In genomic region chr5:78467744-78468357, GRCh38 we compare ENCODE assay signal across 8 cellular contexts.
DNase-seq lines count a peak whose midpoint lies in the region; ATAC-seq and TF ChIP-seq lines count a peak whose summit lies in the region.

No MANE protein-coding gene starts in this region.

- no peaks in the 10 kb centered on the region for H3K9me3 ChIP-seq in OCI-LY1 (ENCODE audit: low read length)

- no peak overlapping the region for H3K4me3 Mint-ChIP-seq in endothelial cell (ENCODE audit: unreplicated experiment)

- no peak overlapping the region for H3K27ac Mint-ChIP-seq in endothelial cell (ENCODE audit: unreplicated experiment)

- peaks cover 17% of the 10 kb centered on the region; the same call in 1 of the 2 replicates for H3K36me3 ChIP-seq in OCI-LY1 (ENCODE audit: insufficient read depth, low read length)

- ATAC-seq in HG03280 (IDR thresholded peaks at IDR 0.05; ENCODE audit: unreplicated experiment) (no peak), HG02884 (IDR thresholded peaks at IDR 0.05; ENCODE audit: unreplicated experiment) (no peak)

- no peak overlapping the region for H2AFZ ChIP-seq in OCI-LY1 (ENCODE audit: low read length)

- H3K27me3 ChIP-seq in OCI-LY1 (ENCODE audit: insufficient read depth, low read length), result no peaks in the 10 kb centered on the region

- no peak overlapping the region for H3K4me2 ChIP-seq in OCI-LY1 (ENCODE audit: low read length)

- no peaks in the 10 kb centered on the region for H3K9me3 Mint-ChIP-seq in endothelial cell (ENCODE audit: unreplicated experiment)

- no peak overlapping the region for H3K27ac ChIP-seq in OCI-LY1 (ENCODE audit: low read depth, low read length, poor library complexity, severe bottlenecking)

- H3K27me3 Mint-ChIP-seq in endothelial cell (ENCODE audit: unreplicated experiment), result peaks cover 2% of the 10 kb centered on the region

- in situ Hi-C loops in GM13977 (cut with MboI; ENCODE audit: low pct_unique_long_range_greater_than_20kb, low sequenced_read_pairs, unreplicated experiment), result no loop called here

- TF ChIP-seq CTCF in GM13977 (IDR thresholded peaks at IDR 0.05; ENCODE audit: extremely low read depth, insufficient read depth, missing control alignments), result peak; percentile 67
- peak; percentile 89 for TF ChIP-seq CTCF in OCI-LY1 (IDR thresholded peaks at IDR 0.05; ENCODE audit: low read length)
- peak; percentile 84 for TF ChIP-seq CTCF in endothelial cell (IDR thresholded peaks at IDR 0.05; ENCODE audit: unreplicated experiment)

- H3K9ac ChIP-seq in OCI-LY1 (ENCODE audit: low read length), result no peak overlapping the region

- no peaks in the 10 kb centered on the region for H3K4me1 Mint-ChIP-seq in endothelial cell (ENCODE audit: unreplicated experiment)

- H3K79me2 ChIP-seq in OCI-LY1 (ENCODE audit: insufficient read depth, low read length), result 0 out of 2 replicates have a peak, but pooled peaks cover 3% of the 10 kb centered on the region

- no peaks in the 10 kb centered on the region for H4K20me1 ChIP-seq in OCI-LY1 (ENCODE audit: insufficient read depth, low read length)

- H3K4me3 ChIP-seq in OCI-LY1 (ENCODE audit: low read depth, low read length, poor library complexity, severe bottlenecking), result no peak overlapping the region

- no peaks in the 10 kb centered on the region for H3F3A ChIP-seq in OCI-LY1 (ENCODE audit: insufficient read depth, low read length)

- DNase-seq in AG08395 (ENCODE audit: low spot score), result peak; percentile 54
- DNase-seq in GM13977 (ENCODE audit: low spot score), result peak; percentile 47
- DNase-seq in endothelial cell (ENCODE audit: low spot score), result no peak
- peak; percentile 55 for DNase-seq in myocyte (ENCODE audit: low read depth)
- no peak for DNase-seq in 8988T

- H3K4me1 ChIP-seq in OCI-LY1 (ENCODE audit: insufficient read depth, low read length, severe bottlenecking), result peaks cover 4% of the 10 kb centered on the region

- no peaks in the 10 kb centered on the region for H3K9me2 ChIP-seq in OCI-LY1 (ENCODE audit: low read depth, low read length)

- no peaks in the 10 kb centered on the region for H3K36me3 Mint-ChIP-seq in endothelial cell (ENCODE audit: low read depth, unreplicated experiment)

Comparison
In these comparisons a context has a peak if more than half of its experiments do, and no peak if none do; other contexts are left out.
1. DNase-seq: peak in AG08395 (single experiment), GM13977 (single experiment) and myocyte (single experiment); none in endothelial cell (single experiment) and 8988T (single experiment).
2. Peak in every context shown above with its lines, with median percentiles within 50 percentile points of each other: CTCF ChIP-seq.